In genomic region chr11:61680622-61681191, GRCh38 we compare ENCODE assay signal across 9 cellular contexts. TPM values are rescaled to one million over a fixed set of nuclear protein-coding genes. Genes with fewer than 3 reads are reported as not detected.
A peak's percentile ranks its signal among the peaks of the same experiment; 100 is the strongest.
DNase-seq lines count a peak whose midpoint lies in the region; ATAC-seq and TF ChIP-seq lines count a peak whose summit lies in the region.
"Had no signal": no experiment of that assay in that cellular context is flagged by ENCODE, and none has a peak within 500 bp of the region (broad histone marks: within the 10 kb centered on the region; RNA-seq: fewer than 3 reads in every experiment).

No MANE protein-coding gene starts in this region.

- H3K27me3 ChIP-seq in brain microvascular endothelial cell (replicated peaks), result peaks cover 10% of the 10 kb centered on the region
- no peaks in the 10 kb centered on the region for H3K27me3 ChIP-seq in lung (ENCODE audit: control insufficient read depth, insufficient read depth)
- no peaks in the 10 kb centered on the region for H3K27me3 ChIP-seq in tibial nerve

- H3K4me1 ChIP-seq in lung (ENCODE audit: control insufficient read depth in 2 of 2, insufficient read depth in 2 of 2, low read length in 2 of 2), result peaks cover 8 to 9% of the 10 kb centered on the region in 2 donors
- H3K4me1 ChIP-seq in tibial nerve, result peaks cover 0 to 46% (median 2%) of the 10 kb centered on the region in 4 donors

- no peak for TF ChIP-seq EP300 in tibial nerve (IDR thresholded peaks at IDR 0.05)

- 55 to 61% methylated on average over 27 to 30 of the region's 30 CpGs for WGBS in lung, 2 donors
- WGBS in tibial nerve, 2 donors, result 51 to 94% methylated on average over 13 to 30 of the region's 30 CpGs

- peak in 1 of 2 donors; percentile 3 for ATAC-seq in activated T-cell treated with anti-CD3 and anti-CD28 coated beads, Interleukin-2, amount 50 U/mL, for 4 hours
- ATAC-seq in lung (ENCODE audit: insufficient read depth, low FRiP score) (no peak), GM21619 (IDR thresholded peaks at IDR 0.05; ENCODE audit: unreplicated experiment) (no peak)

- no peak for TF ChIP-seq CTCF in brain microvascular endothelial cell (IDR thresholded peaks at IDR 0.05; ENCODE audit: low read depth, low read length, missing control alignments)
- no peak for TF ChIP-seq CTCF in lung (IDR thresholded peaks at IDR 0.05; ENCODE audit: control extremely low read depth, extremely low read depth)
- TF ChIP-seq CTCF in tibial nerve (IDR thresholded peaks at IDR 0.05), result no peak

- peaks cover 36% of the 10 kb centered on the region for H3K27me3 Mint-ChIP-seq in activated T-cell treated with anti-CD3 and anti-CD28 coated beads, Interleukin-2, amount 50 U/mL, for 4 hours (ENCODE audit: low read depth)

- no peak for TF ChIP-seq POLR2A in tibial nerve (IDR thresholded peaks at IDR 0.05)

- in situ Hi-C loops in brain microvascular endothelial cell (cut with HindIII; ENCODE audit: low pct_ligation_motif_present, low sequenced_read_pairs), result no loop called here

- H3K4me3 Mint-ChIP-seq in activated T-cell treated with anti-CD3 and anti-CD28 coated beads, Interleukin-2, amount 50 U/mL, for 4 hours, result peak overlapping the region; percentile 67
- H3K4me3 Mint-ChIP-seq: dendritic cell treated with granulocyte-macrophage colony-stimulating factor and Interleukin-4, amounts not matched to agents 40 ng/mL and 50 ng/mL, for 4 days had no signal

- no peak overlapping the region for H3K27ac ChIP-seq in brain microvascular endothelial cell
- peak overlapping the region in 1 of 2 donors; percentile 13 for H3K27ac ChIP-seq in lung (ENCODE audit: low read depth in 1 of 2, low read length in 1 of 2)
- peak overlapping the region in 2 of 4 donors; percentile 54 to 81 for H3K27ac ChIP-seq in tibial nerve

- H3K36me3 ChIP-seq in brain microvascular endothelial cell (replicated peaks) (no peaks in the 10 kb centered on the region), lung (ENCODE audit: control insufficient read depth in 2 of 2, insufficient read depth in 2 of 2, low read length in 2 of 2) (no peaks in the 10 kb centered on the region), tibial nerve (no peaks in the 10 kb centered on the region)

- no peaks in the 10 kb centered on the region for H3K36me3 Mint-ChIP-seq in activated T-cell treated with anti-CD3 and anti-CD28 coated beads, Interleukin-2, amount 50 U/mL, for 4 hours (ENCODE audit: insufficient read depth)

- H3K9me3 Mint-ChIP-seq in activated T-cell treated with anti-CD3 and anti-CD28 coated beads, Interleukin-2, amount 50 U/mL, for 4 hours, result no peaks in the 10 kb centered on the region
- H3K9me3 Mint-ChIP-seq: dendritic cell treated with granulocyte-macrophage colony-stimulating factor and Interleukin-4, amounts not matched to agents 40 ng/mL and 50 ng/mL, for 4 days had no signal

- no peak for DNase-seq in activated T-cell treated with anti-CD3 and anti-CD28 coated beads, Interleukin-2, amount 50 U/mL, for 4 hours
- DNase-seq in activated T-cell treated with anti-CD3 and anti-CD28 coated beads for 4 hours (no peak), brain microvascular endothelial cell (no peak), lung (ENCODE audit: low spot score) (no peak), tibial nerve (ENCODE audit: low spot score in 2 of 2) (no peak), NCI-H345 (lab: John Stamatoyannopoulos, UW) (no peak), AG20443 (ENCODE audit: low spot score) (no peak)

- H3K4me1 Mint-ChIP-seq in activated T-cell treated with anti-CD3 and anti-CD28 coated beads, Interleukin-2, amount 50 U/mL, for 4 hours (ENCODE audit: low read depth), result peaks cover 4% of the 10 kb centered on the region

- H3K4me3 ChIP-seq in brain microvascular endothelial cell (ENCODE audit: low read depth, low read length) (peak overlapping the region; percentile 60), lung (peak overlapping the region; percentile 42), tibial nerve (peak overlapping the region; percentile 29 to 61 (median 40))

- H3K9me3 ChIP-seq in lung (ENCODE audit: control insufficient read depth in 2 of 2, insufficient read depth in 1 of 2, low read length in 1 of 2) (no peaks in the 10 kb centered on the region), tibial nerve (no peaks in the 10 kb centered on the region)

RNA-seq across cellular contexts. Expression of gene DAGLA, which starts 0.5 kb away (rescaled TPM):
- total RNA-seq in activated T-cell treated with anti-CD3 and anti-CD28 coated beads, Interleukin-2, amount 50 U/mL, for 4 hours, result under 1 TPM; 0.20 to 0.35 (median 0.21) TPM
- 1 to 10 TPM; 1.5 to 7.5 TPM for total RNA-seq in lung
- polyA plus RNA-seq in lung, result 1 to 10 TPM; 2.9 to 3.0 TPM
- 1 to 10 TPM; 1.1 to 5.4 (median 3.0) TPM for total RNA-seq in tibial nerve
